12 cellular contexts compared by ENCODE assay signal in the genomic region with DNA sequence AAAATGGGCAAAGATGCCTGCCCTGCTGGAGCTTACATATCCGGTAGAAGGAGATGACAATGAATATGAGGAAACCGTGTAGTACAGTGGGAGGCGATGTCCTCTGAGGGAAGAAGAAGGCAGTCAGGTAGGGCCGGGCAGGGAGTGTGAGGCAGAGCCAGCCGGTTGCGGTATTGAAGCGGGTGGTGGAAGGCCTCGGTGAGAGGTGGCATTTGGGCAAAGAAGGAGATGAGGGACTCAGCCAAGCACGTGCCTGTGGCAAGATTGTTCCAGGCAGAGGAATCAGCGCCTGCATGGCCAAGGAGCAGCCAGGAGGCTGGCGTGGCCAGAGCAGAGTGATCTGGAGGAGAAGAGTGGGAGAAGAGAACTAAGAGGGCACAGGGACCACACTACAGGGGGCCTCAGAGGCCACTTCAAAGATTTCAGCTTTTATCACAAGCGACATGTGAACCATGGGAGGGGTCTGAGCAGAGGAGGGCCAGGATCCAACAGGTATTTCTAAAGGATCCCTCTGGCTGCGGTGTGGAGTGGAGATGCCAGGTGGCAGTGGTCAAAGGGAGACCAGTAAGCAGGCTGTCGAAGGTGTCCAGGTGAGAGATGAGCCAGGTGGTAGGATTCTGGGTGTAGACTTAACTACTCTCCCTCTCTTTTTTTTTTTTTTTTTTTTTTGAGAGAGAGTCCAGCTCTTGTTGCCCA. TPM values are rescaled to one million over a fixed set of nuclear protein-coding genes. Genes with fewer than 3 reads are reported as not detected.
"Had no signal": no experiment of that assay in that cellular context is flagged by ENCODE, and none has a peak within 500 bp of the region (broad histone marks: within the 10 kb centered on the region; RNA-seq: fewer than 3 reads in every experiment).

No MANE protein-coding gene starts in this region.

- H3K4me1 ChIP-seq: psoas muscle had no signal

- H3K9me3 Mint-ChIP-seq: activated CD4-positive, alpha-beta memory T cell treated with anti-CD3 and anti-CD28 coated beads for 36 hours; activated naive CD8-positive, alpha-beta T cell treated with anti-CD3 and anti-CD28 coated beads, Interleukin-2, amount 10 ng/mL, durations not matched to agents 7 days and 5 days had no signal

- H3K9me3 ChIP-seq: heart left ventricle, psoas muscle, upper lobe of right lung had no signal

- H3K27ac Mint-ChIP-seq: activated CD4-positive, alpha-beta memory T cell treated with anti-CD3 and anti-CD28 coated beads for 36 hours; activated naive CD8-positive, alpha-beta T cell treated with anti-CD3 and anti-CD28 coated beads, Interleukin-2, amount 10 ng/mL, durations not matched to agents 7 days and 5 days had no signal

- H3K4me3 ChIP-seq: heart left ventricle, psoas muscle, upper lobe of right lung had no signal

- H3K27me3 ChIP-seq: heart left ventricle, upper lobe of right lung had no signal

- H3K27ac ChIP-seq: heart left ventricle, psoas muscle, upper lobe of right lung had no signal

- H3K36me3 Mint-ChIP-seq: activated CD4-positive, alpha-beta memory T cell treated with anti-CD3 and anti-CD28 coated beads for 36 hours; activated naive CD8-positive, alpha-beta T cell treated with anti-CD3 and anti-CD28 coated beads, Interleukin-2, amount 10 ng/mL, durations not matched to agents 7 days and 5 days had no signal

- DNase-seq: activated CD4-positive, alpha-beta memory T cell treated with anti-CD3 and anti-CD28 coated beads for 36 hours; activated naive CD8-positive, alpha-beta T cell treated with anti-CD3 and anti-CD28 coated beads, Interleukin-2, amount 10 ng/mL, durations not matched to agents 7 days and 5 days; anterior cingulate cortex; foreskin melanocyte; left ventricle myocardium superior; nucleus accumbens; psoas muscle; stimulated activated CD4-positive, alpha-beta T cell treated with anti-CD3 and anti-CD28 coated beads, Interleukin-2, amount 100 ng/mL, for 48 hours; stimulated activated naive CD4-positive, alpha-beta T cell treated with Interleukin-2 at 50 U/mL for 16 hours; T-helper 9 cell had no signal

- H3K36me3 ChIP-seq: heart left ventricle, upper lobe of right lung had no signal

- H3K4me3 Mint-ChIP-seq: activated CD4-positive, alpha-beta memory T cell treated with anti-CD3 and anti-CD28 coated beads for 36 hours; activated naive CD8-positive, alpha-beta T cell treated with anti-CD3 and anti-CD28 coated beads, Interleukin-2, amount 10 ng/mL, durations not matched to agents 7 days and 5 days had no signal

RNA-seq across cellular contexts. Expression of a gene that starts 13.8 kb away (rescaled TPM):
- total RNA-seq: activated CD4-positive, alpha-beta memory T cell treated with anti-CD3 and anti-CD28 coated beads for 36 hours; activated naive CD8-positive, alpha-beta T cell treated with anti-CD3 and anti-CD28 coated beads, Interleukin-2, amount 10 ng/mL, durations not matched to agents 7 days and 5 days had no signal
